Comparison of ENCODE assay signal across 2 cellular contexts in the genomic region with DNA sequence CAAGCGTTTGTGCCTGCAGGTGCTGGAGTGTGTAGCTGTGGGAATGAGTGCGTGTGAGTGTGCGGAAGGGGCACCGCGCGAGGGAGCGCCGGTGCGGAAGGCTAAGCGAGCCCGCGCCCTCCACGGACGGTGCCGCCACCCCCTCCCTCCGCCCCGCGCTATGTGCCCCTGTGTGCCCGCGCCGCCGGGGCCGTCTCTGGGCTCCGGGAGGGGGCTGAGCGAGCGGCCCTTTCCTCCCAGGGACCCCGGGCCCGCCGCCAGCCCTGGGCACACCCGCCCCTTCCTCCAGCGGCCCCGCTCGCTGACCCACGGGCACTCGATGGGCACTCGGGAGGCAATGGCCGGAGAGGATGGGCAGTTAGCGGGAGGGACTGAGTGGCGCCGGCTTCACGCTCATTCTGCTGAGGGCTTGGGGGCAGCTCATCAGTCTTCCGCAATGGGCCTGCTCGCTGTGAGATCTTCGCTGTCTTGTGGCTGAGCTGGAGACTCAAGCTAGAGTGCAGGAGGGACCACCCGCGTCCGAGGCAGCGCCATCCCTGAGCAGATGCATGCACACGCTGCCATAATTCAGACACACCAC.
TF ChIP-seq lines count a peak whose summit lies in the region.

No MANE protein-coding gene starts in this region.

TF ChIP-seq in IMR-90, 13 proteins besides CTCF, POLR2A, EP300 and RAD21:
- no peak for TF ChIP-seq SMC3 (IDR thresholded peaks at IDR 0.05; ENCODE audit: low read depth, low read length)
- TF ChIP-seq, protein P1, sequence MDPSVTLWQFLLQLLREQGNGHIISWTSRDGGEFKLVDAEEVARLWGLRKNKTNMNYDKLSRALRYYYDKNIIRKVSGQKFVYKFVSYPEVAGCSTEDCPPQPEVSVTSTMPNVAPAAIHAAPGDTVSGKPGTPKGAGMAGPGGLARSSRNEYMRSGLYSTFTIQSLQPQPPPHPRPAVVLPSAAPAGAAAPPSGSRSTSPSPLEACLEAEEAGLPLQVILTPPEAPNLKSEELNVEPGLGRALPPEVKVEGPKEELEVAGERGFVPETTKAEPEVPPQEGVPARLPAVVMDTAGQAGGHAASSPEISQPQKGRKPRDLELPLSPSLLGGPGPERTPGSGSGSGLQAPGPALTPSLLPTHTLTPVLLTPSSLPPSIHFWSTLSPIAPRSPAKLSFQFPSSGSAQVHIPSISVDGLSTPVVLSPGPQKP (IDR thresholded peaks at IDR 0.05; ENCODE audit: borderline replicate concordance, low read depth, low read length), result no peak
- TF ChIP-seq MXI1 (IDR thresholded peaks at IDR 0.05; ENCODE audit: borderline replicate concordance, low read depth, low read length), result no peak
- TF ChIP-seq CEBPB (IDR thresholded peaks at IDR 0.05; ENCODE audit: low read depth, low read length), result no peak
- no peak for TF ChIP-seq NFE2L2 (IDR thresholded peaks at IDR 0.05; ENCODE audit: low read depth, low read length)
- TF ChIP-seq BHLHE40 (IDR thresholded peaks at IDR 0.05; ENCODE audit: low read depth, low read length), result no peak
- no peak for TF ChIP-seq MAFK (IDR thresholded peaks at IDR 0.05; ENCODE audit: low read depth, low read length)
- no peak for TF ChIP-seq RFX5 (IDR thresholded peaks at IDR 0.05; ENCODE audit: low read depth, low read length)

TF ChIP-seq in HepG2, 621 proteins besides CTCF, POLR2A, EP300 and RAD21:
- TF ChIP-seq NPAS2 (CRISPR knock-in tag; IDR thresholded peaks at IDR 0.05; ENCODE audit: borderline replicate concordance) (no peak), ZHX1 (CRISPR knock-in tag; IDR thresholded peaks at IDR 0.05; ENCODE audit: low read depth) (no peak), ZNF747 (CRISPR knock-in tag; IDR thresholded peaks at IDR 0.05; ENCODE audit: borderline replicate concordance) (no peak), SCMH1 (CRISPR knock-in tag; IDR thresholded peaks at IDR 0.05; ENCODE audit: borderline replicate concordance) (no peak), ZNF652 (CRISPR knock-in tag; IDR thresholded peaks at IDR 0.05; ENCODE audit: borderline replicate concordance, low read depth) (no peak), IKZF4 (CRISPR knock-in tag; IDR thresholded peaks at IDR 0.05; ENCODE audit: borderline replicate concordance, low read depth, not compliant biosample characterization) (no peak), ZNF260 (CRISPR knock-in tag; IDR thresholded peaks at IDR 0.05; ENCODE audit: borderline replicate concordance, low read depth) (no peak), GZF1 (CRISPR knock-in tag; IDR thresholded peaks at IDR 0.05) (no peak), ZBTB7A (CRISPR knock-in tag; IDR thresholded peaks at IDR 0.05) (no peak), ZSCAN22 (CRISPR knock-in tag; IDR thresholded peaks at IDR 0.05) (no peak), ZNF670 (CRISPR knock-in tag; IDR thresholded peaks at IDR 0.05; ENCODE audit: borderline replicate concordance) (no peak), ZNF549 (CRISPR knock-in tag; IDR thresholded peaks at IDR 0.05) (no peak), TRIM24 (CRISPR knock-in tag; IDR thresholded peaks at IDR 0.05) (no peak), AKAP8 (CRISPR knock-in tag; IDR thresholded peaks at IDR 0.05) (no peak), FOSL2 (CRISPR knock-in tag; IDR thresholded peaks at IDR 0.05) (no peak)
- TF ChIP-seq, protein P2, sequence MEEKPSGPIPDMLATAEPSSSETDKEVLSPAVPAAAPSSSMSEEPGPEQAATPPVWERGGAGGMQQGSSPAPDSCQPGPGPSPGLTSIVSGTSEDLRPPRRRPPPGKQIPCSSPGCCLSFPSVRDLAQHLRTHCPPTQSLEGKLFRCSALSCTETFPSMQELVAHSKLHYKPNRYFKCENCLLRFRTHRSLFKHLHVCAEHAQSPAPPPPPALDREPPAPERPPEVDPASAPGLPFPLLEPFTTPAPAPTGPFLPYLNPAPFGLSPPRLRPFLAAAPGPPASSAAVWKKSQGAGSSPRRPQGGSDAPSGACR (CRISPR knock-in tag; IDR thresholded peaks at IDR 0.05), result no peak
- TF ChIP-seq, protein P3, sequence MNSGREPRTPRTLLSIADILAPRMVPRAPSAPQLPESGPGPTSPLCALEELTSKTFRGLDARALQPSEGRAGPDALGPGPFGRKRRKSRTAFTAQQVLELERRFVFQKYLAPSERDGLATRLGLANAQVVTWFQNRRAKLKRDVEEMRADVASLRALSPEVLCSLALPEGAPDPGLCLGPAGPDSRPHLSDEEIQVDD (CRISPR knock-in tag; IDR thresholded peaks at IDR 0.05; ENCODE audit: borderline replicate concordance), result no peak
